1 cellular context compared by ENCODE assay signal in genomic region chr1:153945795-153946621, GRCh38.
TF ChIP-seq lines count a peak whose summit lies in the region.

No MANE protein-coding gene starts in this region.

TF ChIP-seq in HepG2, 621 proteins besides CTCF, POLR2A, EP300 and RAD21 (continued from another document):
- peak; percentile 67; the same call in 1 of the 2 replicates for TF ChIP-seq TFAP4 (IDR thresholded peaks at IDR 0.05; ENCODE audit: borderline replicate concordance, low read depth)
- TF ChIP-seq ELF1 (CRISPR knock-in tag; IDR thresholded peaks at IDR 0.05), result 0 out of 2 replicates have a peak, but pooled peaks have one; percentile 31
- peak; percentile 17; the same call in 1 of the 2 replicates for TF ChIP-seq ERF (CRISPR knock-in tag; IDR thresholded peaks at IDR 0.05)
- peak; percentile 45; the same call in 1 of the 2 replicates for TF ChIP-seq HDAC1 (CRISPR knock-in tag; IDR thresholded peaks at IDR 0.05)
- TF ChIP-seq STAG1 (CRISPR knock-in tag; IDR thresholded peaks at IDR 0.05), result no peak
- TF ChIP-seq ARNTL (CRISPR knock-in tag; IDR thresholded peaks at IDR 0.05), result 0 out of 2 replicates have a peak, but pooled peaks have one; percentile 74
- no peak for TF ChIP-seq ZNF180 (CRISPR knock-in tag; IDR thresholded peaks at IDR 0.05; ENCODE audit: borderline replicate concordance, low read depth)
- TF ChIP-seq RORA (CRISPR knock-in tag; IDR thresholded peaks at IDR 0.05), result no peak
- peak; percentile 23; the same call in 1 of the 2 replicates for TF ChIP-seq BRD4 (CRISPR knock-in tag; IDR thresholded peaks at IDR 0.05)
- peak; percentile 42; the same call in 1 of the 2 replicates for TF ChIP-seq ZNF574 (CRISPR knock-in tag; IDR thresholded peaks at IDR 0.05)
- TF ChIP-seq NR2C2 (CRISPR knock-in tag; IDR thresholded peaks at IDR 0.05; ENCODE audit: borderline replicate concordance), result peak; percentile 69; the same call in 1 of the 2 replicates
- TF ChIP-seq ZNF775 (CRISPR knock-in tag; IDR thresholded peaks at IDR 0.05; ENCODE audit: borderline replicate concordance), result no peak
- TF ChIP-seq NFKB2 (CRISPR knock-in tag; IDR thresholded peaks at IDR 0.05; ENCODE audit: borderline replicate concordance), result no peak
- TF ChIP-seq USF2 (IDR thresholded peaks at IDR 0.05; ENCODE audit: low read depth, low read length), result no peak
- TF ChIP-seq USF2 (CRISPR knock-in tag; IDR thresholded peaks at IDR 0.05; ENCODE audit: borderline replicate concordance), result 0 out of 2 replicates have a peak, but pooled peaks have one; percentile 23
- TF ChIP-seq NFATC3 (CRISPR knock-in tag; IDR thresholded peaks at IDR 0.05), result no peak
- TF ChIP-seq ZNF772 (CRISPR knock-in tag; IDR thresholded peaks at IDR 0.05), result peak; percentile 84
- TF ChIP-seq KMT2B (CRISPR knock-in tag; IDR thresholded peaks at IDR 0.05), result peak; percentile 30; the same call in 1 of the 2 replicates
- TF ChIP-seq ZNF572 (CRISPR knock-in tag; IDR thresholded peaks at IDR 0.05), result 0 out of 2 replicates have a peak, but pooled peaks have one; percentile 40
- peak; percentile 27; the same call in 1 of the 2 replicates for TF ChIP-seq RARA (CRISPR knock-in tag; IDR thresholded peaks at IDR 0.05)
- peak; percentile 65; the same call in 1 of the 2 replicates for TF ChIP-seq ZNF788 (CRISPR knock-in tag; IDR thresholded peaks at IDR 0.05; ENCODE audit: borderline replicate concordance)
- TF ChIP-seq TMF1 (CRISPR knock-in tag; IDR thresholded peaks at IDR 0.05; ENCODE audit: low read depth), result peak; percentile 45; the same call in 1 of the 2 replicates
- no peak for TF ChIP-seq ZNF556 (CRISPR knock-in tag; IDR thresholded peaks at IDR 0.05; ENCODE audit: borderline replicate concordance)
- TF ChIP-seq ZNF136 (CRISPR knock-in tag; IDR thresholded peaks at IDR 0.05; ENCODE audit: low read depth), result no peak
- TF ChIP-seq ZNF282 (IDR thresholded peaks at IDR 0.05; ENCODE audit: partially characterized antibody), result no peak
- TF ChIP-seq HMG20B (CRISPR knock-in tag; conservative IDR thresholded peaks at IDR 0.05), result no peak
- TF ChIP-seq ETV5 (CRISPR knock-in tag; IDR thresholded peaks at IDR 0.05; ENCODE audit: borderline replicate concordance), result peak; percentile 33; the same call in 1 of the 2 replicates
- TF ChIP-seq YY1 (IDR thresholded peaks at IDR 0.05; ENCODE audit: insufficient read depth, insufficient replicate concordance, low read depth, low read length), result no peak
- TF ChIP-seq ZFP41 (CRISPR knock-in tag; IDR thresholded peaks at IDR 0.05; ENCODE audit: borderline replicate concordance), result 0 out of 2 replicates have a peak, but pooled peaks have one; percentile 60
